In the genomic region with DNA sequence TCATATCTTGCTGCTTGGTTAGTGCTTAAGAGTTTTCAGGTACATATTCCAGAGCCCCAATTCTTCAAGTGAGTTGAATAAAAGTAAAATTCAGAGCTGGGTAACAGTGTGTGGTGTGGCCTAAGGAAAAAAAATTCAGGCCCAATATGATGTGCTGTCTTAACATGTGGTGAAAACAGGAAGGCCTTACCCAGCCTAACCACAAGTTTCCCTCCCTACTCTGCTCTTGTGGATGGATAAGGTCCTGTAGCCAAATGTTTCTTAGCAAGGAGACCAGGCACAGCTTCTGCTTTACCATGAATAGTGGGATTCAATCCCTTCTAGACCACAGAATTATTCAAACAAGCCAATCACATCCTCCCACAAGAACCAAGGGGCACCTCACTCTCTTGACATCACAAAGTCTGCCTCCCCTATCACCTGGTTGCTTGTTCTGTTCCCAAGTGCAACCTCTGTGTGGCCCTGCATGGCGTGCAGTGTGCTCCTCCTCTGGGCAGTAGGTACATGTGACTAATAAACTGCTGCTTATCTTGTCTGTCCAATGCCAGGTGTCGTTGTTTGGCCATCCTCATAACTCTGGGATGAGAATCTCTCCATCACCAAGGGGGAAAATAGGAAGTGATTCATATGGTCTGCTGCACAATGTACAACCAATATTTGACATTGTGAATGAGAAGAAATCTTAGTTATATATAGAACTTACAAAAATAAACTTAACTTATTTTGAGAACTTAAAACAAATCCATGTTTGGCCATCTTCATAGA, we compare ENCODE assay signal across 16 cellular contexts.
DNase-seq lines count a peak whose midpoint lies in the region; ATAC-seq and TF ChIP-seq lines count a peak whose summit lies in the region.
"Had no signal": no experiment of that assay in that cellular context is flagged by ENCODE, and none has a peak within 500 bp of the region (broad histone marks: within the 10 kb centered on the region; RNA-seq: fewer than 3 reads in every experiment).

No MANE protein-coding gene starts in this region.

- ATAC-seq in DND-41 (ENCODE audit: insufficient read depth, low read depth), result 0 out of 3 replicates have a peak, but pooled peaks have one; percentile 48
- ATAC-seq: stimulated activated effector memory CD8-positive, alpha-beta T cell treated with anti-CD3 and anti-CD28 coated beads, Interleukin-12 subunit alpha, Interleukin-12 subunit beta, amount 100 ng/mL, for 72 hours had no signal

- peak overlapping the region in 1 of 2 experiments; percentile 66 for H3K18ac ChIP-seq in mesenchymal stem cell (ENCODE audit: low read depth in 1 of 2, low read length in 2 of 2)

- H4K8ac ChIP-seq in mesenchymal stem cell (ENCODE audit: low read length), result peak overlapping the region; percentile 62

- DNase-seq in DND-41 (no peak), MV-4-11 (lab: John Stamatoyannopoulos, UW) (peak; percentile 90), adipocyte (ENCODE audit: low read depth) (peak; percentile 7), mesenchymal stem cell (peak; percentile 52), progenitor cell of endocrine pancreas (ENCODE audit: low spot score, unreplicated experiment) (no peak), SK-N-DZ (ENCODE audit: low spot score) (no peak), NCI-H510A treated with DMSO at 0.1 percent for 48 hours (lab: John Stamatoyannopoulos, UW) (no peak), NCI-H524 (lab: John Stamatoyannopoulos, UW) (no peak)
- DNase-seq: activated CD4-positive, alpha-beta T cell treated with anti-CD3 and anti-CD28 coated beads for 1 hour; colonic mucosa; islet precursor cell; NCI-H1436 treated with DMSO at 0.1 percent for 48 hours; SW 1271; uterus had no signal

- H3K9ac ChIP-seq in DND-41 (ENCODE audit: low read depth, low read length) (no peak overlapping the region), adipocyte (ENCODE audit: low read length) (no peak overlapping the region), mesenchymal stem cell (ENCODE audit: low read length) (no peak overlapping the region)

- H4K91ac ChIP-seq in mesenchymal stem cell (ENCODE audit: low read length), result no peak overlapping the region

- H3K4me1 Mint-ChIP-seq in progenitor cell of endocrine pancreas (ENCODE audit: low read depth), result peaks cover 3% of the 10 kb centered on the region
- H3K4me1 Mint-ChIP-seq: stimulated activated effector memory CD8-positive, alpha-beta T cell treated with anti-CD3 and anti-CD28 coated beads, Interleukin-12 subunit alpha, Interleukin-12 subunit beta, amount 100 ng/mL, for 72 hours had no signal

- H3K27me3 Mint-ChIP-seq in progenitor cell of endocrine pancreas, result peaks cover 3% of the 10 kb centered on the region
- H3K27me3 Mint-ChIP-seq: activated naive CD8-positive, alpha-beta T cell had no signal

- H3K36me3 ChIP-seq in DND-41 (ENCODE audit: insufficient read depth, low read length), result no peaks in the 10 kb centered on the region
- no peaks in the 10 kb centered on the region for H3K36me3 ChIP-seq in adipocyte (ENCODE audit: control insufficient read depth, insufficient read depth, low read length, severe bottlenecking)
- H3K36me3 ChIP-seq in mesenchymal stem cell (ENCODE audit: control insufficient read depth in 1 of 2, insufficient read depth in 2 of 2, low read depth in 1 of 2, low read length in 2 of 2), result no peaks in the 10 kb centered on the region
- H3K36me3 ChIP-seq: colonic mucosa, uterus had no signal

- no peaks in the 10 kb centered on the region for H4K20me1 ChIP-seq in DND-41 (ENCODE audit: insufficient read depth, low read length)

- no peaks in the 10 kb centered on the region for H3K9me3 Mint-ChIP-seq in progenitor cell of endocrine pancreas (ENCODE audit: low read depth)

- H3K4me3 Mint-ChIP-seq in progenitor cell of endocrine pancreas (ENCODE audit: low read depth), result no peak overlapping the region
- H3K4me3 Mint-ChIP-seq: activated naive CD8-positive, alpha-beta T cell; stimulated activated effector memory CD8-positive, alpha-beta T cell treated with anti-CD3 and anti-CD28 coated beads, Interleukin-12 subunit alpha, Interleukin-12 subunit beta, amount 100 ng/mL, for 72 hours had no signal

- WGBS in mesenchymal stem cell, result 36% methylated on average over 1 of the region's 2 CpGs

- H2BK15ac ChIP-seq in mesenchymal stem cell (ENCODE audit: low read depth, poor library complexity, severe bottlenecking), result no peak overlapping the region

- H2AFZ ChIP-seq in DND-41 (ENCODE audit: low read depth, low read length) (no peak overlapping the region), mesenchymal stem cell (ENCODE audit: low read depth, low read length) (no peak overlapping the region)

- no peak overlapping the region for H2BK120ac ChIP-seq in mesenchymal stem cell (ENCODE audit: low read depth, low read length)

- no peaks in the 10 kb centered on the region for H3K79me1 ChIP-seq in mesenchymal stem cell (replicated peaks; ENCODE audit: low read length, poor library complexity, severe bottlenecking)

- no peak for TF ChIP-seq CTCF in DND-41 (IDR thresholded peaks at IDR 0.05; ENCODE audit: borderline replicate concordance, extremely low read depth, low read length, poor library complexity, severe bottlenecking)
- TF ChIP-seq CTCF in progenitor cell of endocrine pancreas (IDR thresholded peaks at IDR 0.05; ENCODE audit: unreplicated experiment), result no peak

- peak overlapping the region in 1 of 2 experiments; percentile 24 for H2BK12ac ChIP-seq in mesenchymal stem cell (ENCODE audit: low read length in 2 of 2)

- no peak overlapping the region for H3K23ac ChIP-seq in mesenchymal stem cell (ENCODE audit: low read length in 2 of 2)

- no peak overlapping the region for H2BK5ac ChIP-seq in mesenchymal stem cell (ENCODE audit: low read depth, low read length, poor library complexity, severe bottlenecking)

- no peak overlapping the region for H3K27ac Mint-ChIP-seq in progenitor cell of endocrine pancreas
- H3K27ac Mint-ChIP-seq: activated naive CD8-positive, alpha-beta T cell; stimulated activated effector memory CD8-positive, alpha-beta T cell treated with anti-CD3 and anti-CD28 coated beads, Interleukin-12 subunit alpha, Interleukin-12 subunit beta, amount 100 ng/mL, for 72 hours had no signal

- no peak overlapping the region for H3K4me2 ChIP-seq in DND-41 (ENCODE audit: insufficient read depth, low read length)
- no peak overlapping the region for H3K4me2 ChIP-seq in mesenchymal stem cell (ENCODE audit: low read length, poor library complexity, severe bottlenecking)

- no peak overlapping the region for H3K14ac ChIP-seq in mesenchymal stem cell (ENCODE audit: low read length in 2 of 2)

- no peaks in the 10 kb centered on the region for H3K9me3 ChIP-seq in DND-41 (ENCODE audit: insufficient read depth, low read length, severe bottlenecking)
- peaks cover 9% of the 10 kb centered on the region for H3K9me3 ChIP-seq in adipocyte (ENCODE audit: control insufficient read depth, low read length)
- no peaks in the 10 kb centered on the region for H3K9me3 ChIP-seq in mesenchymal stem cell (ENCODE audit: control insufficient read depth, low read length)
- H3K9me3 ChIP-seq: colonic mucosa, uterus had no signal

- H3K4me1 ChIP-seq in DND-41 (ENCODE audit: insufficient read depth, low read length) (no peaks in the 10 kb centered on the region), adipocyte (ENCODE audit: control insufficient read depth, insufficient read depth, low read length) (no peaks in the 10 kb centered on the region), mesenchymal stem cell (ENCODE audit: control insufficient read depth, insufficient read depth, low read depth, low read length) (no peaks in the 10 kb centered on the region)
- H3K4me1 ChIP-seq: colonic mucosa, uterus had no signal

- no peaks in the 10 kb centered on the region for H3K79me2 ChIP-seq in DND-41 (ENCODE audit: insufficient read depth, low read length)

- H3K27me3 ChIP-seq in DND-41 (ENCODE audit: insufficient read depth, low read length, poor library complexity) (no peaks in the 10 kb centered on the region), adipocyte (replicated peaks; ENCODE audit: control insufficient read depth, insufficient read depth, low read length) (peaks cover 11% of the 10 kb centered on the region), mesenchymal stem cell (ENCODE audit: control insufficient read depth in 1 of 2, insufficient read depth in 1 of 2, low read length in 2 of 2) (peaks cover 0 to 16% of the 10 kb centered on the region in 2 experiments)
- H3K27me3 ChIP-seq: colonic mucosa, uterus had no signal

- H3K27ac ChIP-seq in DND-41 (ENCODE audit: low read length), result no peak overlapping the region
- no peak overlapping the region for H3K27ac ChIP-seq in mesenchymal stem cell (ENCODE audit: low read length, poor library complexity, severe bottlenecking)
- H3K27ac ChIP-seq: colonic mucosa, uterus had no signal

- H3K4ac ChIP-seq in mesenchymal stem cell (ENCODE audit: low read depth in 1 of 2, low read length in 2 of 2), result peak overlapping the region in 1 of 2 experiments; percentile 39

- no peak overlapping the region for H3K4me3 ChIP-seq in DND-41 (ENCODE audit: low read depth in 1 of 2, low read length in 2 of 2)
- no peak overlapping the region for H3K4me3 ChIP-seq in adipocyte (ENCODE audit: low read length)
- H3K4me3 ChIP-seq in mesenchymal stem cell (ENCODE audit: insufficient read depth in 1 of 2, low read depth in 1 of 2, low read length in 2 of 2), result no peak overlapping the region
- H3K4me3 ChIP-seq: colonic mucosa, uterus had no signal

- no peaks in the 10 kb centered on the region for H3K36me3 Mint-ChIP-seq in progenitor cell of endocrine pancreas (ENCODE audit: insufficient read depth)
- H3K36me3 Mint-ChIP-seq: activated naive CD8-positive, alpha-beta T cell; stimulated activated effector memory CD8-positive, alpha-beta T cell treated with anti-CD3 and anti-CD28 coated beads, Interleukin-12 subunit alpha, Interleukin-12 subunit beta, amount 100 ng/mL, for 72 hours had no signal

- H2AK5ac ChIP-seq in mesenchymal stem cell (ENCODE audit: low read length, severe bottlenecking), result no peak overlapping the region

Comparison
In these comparisons a context has a peak if more than half of its experiments do, and no peak if none do; other contexts are left out.
1. DNase-seq: peak in MV-4-11 (single experiment), adipocyte (single experiment) and mesenchymal stem cell (single experiment); none in DND-41 (single experiment), progenitor cell of endocrine pancreas (single experiment), SK-N-DZ (single experiment), NCI-H510A treated with DMSO at 0.1 percent for 48 hours (single experiment) and NCI-H524 (0 of 2).